Comparison of ENCODE assay signal across 1 cellular context in the genomic region with DNA sequence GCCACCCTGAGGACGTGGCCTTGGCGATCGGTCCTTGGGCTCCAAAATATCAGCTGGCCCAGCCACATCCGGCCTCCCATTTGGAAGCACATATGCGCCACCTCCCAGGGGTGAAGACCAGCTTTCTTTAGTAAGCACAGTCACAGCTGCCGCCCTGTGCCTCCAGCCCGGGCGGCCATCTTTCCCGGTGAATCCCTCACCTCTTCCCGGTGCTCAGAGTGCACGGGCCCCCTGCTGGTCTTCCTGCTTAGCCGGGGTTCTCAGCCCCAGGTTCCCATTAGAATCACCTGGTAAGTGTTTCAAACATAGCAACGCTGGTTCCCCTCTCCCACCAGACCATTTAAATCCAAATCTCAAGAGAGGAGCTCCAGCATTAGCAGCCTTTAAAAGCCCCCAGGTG.
TF ChIP-seq lines count a peak whose summit lies in the region.

No MANE protein-coding gene starts in this region.

TF ChIP-seq in HepG2, 621 proteins besides CTCF, POLR2A, EP300 and RAD21 (continued from another document):
- no peak for TF ChIP-seq ZNF709 (CRISPR knock-in tag; IDR thresholded peaks at IDR 0.05)
- TF ChIP-seq NCOA2 (CRISPR knock-in tag; IDR thresholded peaks at IDR 0.05): no peak
- TF ChIP-seq, protein P1, sequence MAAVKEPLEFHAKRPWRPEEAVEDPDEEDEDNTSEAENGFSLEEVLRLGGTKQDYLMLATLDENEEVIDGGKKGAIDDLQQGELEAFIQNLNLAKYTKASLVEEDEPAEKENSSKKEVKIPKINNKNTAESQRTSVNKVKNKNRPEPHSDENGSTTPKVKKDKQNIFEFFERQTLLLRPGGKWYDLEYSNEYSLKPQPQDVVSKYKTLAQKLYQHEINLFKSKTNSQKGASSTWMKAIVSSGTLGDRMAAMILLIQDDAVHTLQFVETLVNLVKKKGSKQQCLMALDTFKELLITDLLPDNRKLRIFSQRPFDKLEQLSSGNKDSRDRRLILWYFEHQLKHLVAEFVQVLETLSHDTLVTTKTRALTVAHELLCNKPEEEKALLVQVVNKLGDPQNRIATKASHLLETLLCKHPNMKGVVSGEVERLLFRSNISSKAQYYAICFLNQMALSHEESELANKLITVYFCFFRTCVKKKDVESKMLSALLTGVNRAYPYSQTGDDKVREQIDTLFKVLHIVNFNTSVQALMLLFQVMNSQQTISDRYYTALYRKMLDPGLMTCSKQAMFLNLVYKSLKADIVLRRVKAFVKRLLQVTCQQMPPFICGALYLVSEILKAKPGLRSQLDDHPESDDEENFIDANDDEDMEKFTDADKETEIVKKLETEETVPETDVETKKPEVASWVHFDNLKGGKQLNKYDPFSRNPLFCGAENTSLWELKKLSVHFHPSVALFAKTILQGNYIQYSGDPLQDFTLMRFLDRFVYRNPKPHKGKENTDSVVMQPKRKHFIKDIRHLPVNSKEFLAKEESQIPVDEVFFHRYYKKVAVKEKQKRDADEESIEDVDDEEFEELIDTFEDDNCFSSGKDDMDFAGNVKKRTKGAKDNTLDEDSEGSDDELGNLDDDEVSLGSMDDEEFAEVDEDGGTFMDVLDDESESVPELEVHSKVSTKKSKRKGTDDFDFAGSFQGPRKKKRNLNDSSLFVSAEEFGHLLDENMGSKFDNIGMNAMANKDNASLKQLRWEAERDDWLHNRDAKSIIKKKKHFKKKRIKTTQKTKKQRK (IDR thresholded peaks at IDR 0.05; ENCODE audit: low read length): no peak
- TF ChIP-seq, protein P2, sequence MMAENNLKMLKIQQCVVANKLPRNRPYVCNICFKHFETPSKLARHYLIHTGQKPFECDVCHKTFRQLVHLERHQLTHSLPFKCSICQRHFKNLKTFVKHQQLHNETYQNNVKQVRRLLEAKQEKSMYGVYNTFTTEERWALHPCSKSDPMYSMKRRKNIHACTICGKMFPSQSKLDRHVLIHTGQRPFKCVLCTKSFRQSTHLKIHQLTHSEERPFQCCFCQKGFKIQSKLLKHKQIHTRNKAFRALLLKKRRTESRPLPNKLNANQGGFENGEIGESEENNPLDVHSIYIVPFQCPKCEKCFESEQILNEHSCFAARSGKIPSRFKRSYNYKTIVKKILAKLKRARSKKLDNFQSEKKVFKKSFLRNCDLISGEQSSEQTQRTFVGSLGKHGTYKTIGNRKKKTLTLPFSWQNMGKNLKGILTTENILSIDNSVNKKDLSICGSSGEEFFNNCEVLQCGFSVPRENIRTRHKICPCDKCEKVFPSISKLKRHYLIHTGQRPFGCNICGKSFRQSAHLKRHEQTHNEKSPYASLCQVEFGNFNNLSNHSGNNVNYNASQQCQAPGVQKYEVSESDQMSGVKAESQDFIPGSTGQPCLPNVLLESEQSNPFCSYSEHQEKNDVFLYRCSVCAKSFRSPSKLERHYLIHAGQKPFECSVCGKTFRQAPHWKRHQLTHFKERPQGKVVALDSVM (CRISPR knock-in tag; IDR thresholded peaks at IDR 0.05): no peak
- no peak for TF ChIP-seq ZNF749 (CRISPR knock-in tag; IDR thresholded peaks at IDR 0.05; ENCODE audit: borderline replicate concordance)
- TF ChIP-seq ZFP37 (CRISPR knock-in tag; IDR thresholded peaks at IDR 0.05; ENCODE audit: borderline replicate concordance): no peak
- TF ChIP-seq STAG1 (CRISPR knock-in tag; IDR thresholded peaks at IDR 0.05): 0 out of 2 replicates have a peak, but pooled peaks have one; percentile 4
- no peak for TF ChIP-seq SIN3A (IDR thresholded peaks at IDR 0.05; ENCODE audit: borderline replicate concordance, low read depth, low read length)
- no peak for TF ChIP-seq TCF12 (IDR thresholded peaks at IDR 0.05)
- no peak for TF ChIP-seq TCF12 (CRISPR knock-in tag; IDR thresholded peaks at IDR 0.05)
- no peak for TF ChIP-seq THAP11 (CRISPR knock-in tag; IDR thresholded peaks at IDR 0.05)
- TF ChIP-seq, protein P3, sequence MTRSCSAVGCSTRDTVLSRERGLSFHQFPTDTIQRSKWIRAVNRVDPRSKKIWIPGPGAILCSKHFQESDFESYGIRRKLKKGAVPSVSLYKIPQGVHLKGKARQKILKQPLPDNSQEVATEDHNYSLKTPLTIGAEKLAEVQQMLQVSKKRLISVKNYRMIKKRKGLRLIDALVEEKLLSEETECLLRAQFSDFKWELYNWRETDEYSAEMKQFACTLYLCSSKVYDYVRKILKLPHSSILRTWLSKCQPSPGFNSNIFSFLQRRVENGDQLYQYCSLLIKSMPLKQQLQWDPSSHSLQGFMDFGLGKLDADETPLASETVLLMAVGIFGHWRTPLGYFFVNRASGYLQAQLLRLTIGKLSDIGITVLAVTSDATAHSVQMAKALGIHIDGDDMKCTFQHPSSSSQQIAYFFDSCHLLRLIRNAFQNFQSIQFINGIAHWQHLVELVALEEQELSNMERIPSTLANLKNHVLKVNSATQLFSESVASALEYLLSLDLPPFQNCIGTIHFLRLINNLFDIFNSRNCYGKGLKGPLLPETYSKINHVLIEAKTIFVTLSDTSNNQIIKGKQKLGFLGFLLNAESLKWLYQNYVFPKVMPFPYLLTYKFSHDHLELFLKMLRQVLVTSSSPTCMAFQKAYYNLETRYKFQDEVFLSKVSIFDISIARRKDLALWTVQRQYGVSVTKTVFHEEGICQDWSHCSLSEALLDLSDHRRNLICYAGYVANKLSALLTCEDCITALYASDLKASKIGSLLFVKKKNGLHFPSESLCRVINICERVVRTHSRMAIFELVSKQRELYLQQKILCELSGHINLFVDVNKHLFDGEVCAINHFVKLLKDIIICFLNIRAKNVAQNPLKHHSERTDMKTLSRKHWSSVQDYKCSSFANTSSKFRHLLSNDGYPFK (CRISPR knock-in tag; IDR thresholded peaks at IDR 0.05; ENCODE audit: borderline replicate concordance): no peak
- TF ChIP-seq, protein P4, sequence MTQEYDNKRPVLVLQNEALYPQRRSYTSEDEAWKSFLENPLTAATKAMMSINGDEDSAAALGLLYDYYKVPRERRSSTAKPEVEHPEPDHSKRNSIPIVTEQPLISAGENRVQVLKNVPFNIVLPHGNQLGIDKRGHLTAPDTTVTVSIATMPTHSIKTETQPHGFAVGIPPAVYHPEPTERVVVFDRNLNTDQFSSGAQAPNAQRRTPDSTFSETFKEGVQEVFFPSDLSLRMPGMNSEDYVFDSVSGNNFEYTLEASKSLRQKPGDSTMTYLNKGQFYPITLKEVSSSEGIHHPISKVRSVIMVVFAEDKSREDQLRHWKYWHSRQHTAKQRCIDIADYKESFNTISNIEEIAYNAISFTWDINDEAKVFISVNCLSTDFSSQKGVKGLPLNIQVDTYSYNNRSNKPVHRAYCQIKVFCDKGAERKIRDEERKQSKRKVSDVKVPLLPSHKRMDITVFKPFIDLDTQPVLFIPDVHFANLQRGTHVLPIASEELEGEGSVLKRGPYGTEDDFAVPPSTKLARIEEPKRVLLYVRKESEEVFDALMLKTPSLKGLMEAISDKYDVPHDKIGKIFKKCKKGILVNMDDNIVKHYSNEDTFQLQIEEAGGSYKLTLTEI (CRISPR knock-in tag; conservative IDR thresholded peaks at IDR 0.05): no peak
- 0 out of 2 replicates have a peak, but pooled peaks have one; percentile 14 for TF ChIP-seq ZFY (CRISPR knock-in tag; IDR thresholded peaks at IDR 0.05)
